8 cellular contexts compared by ENCODE assay signal in genomic region chr2:200306969-200307811, GRCh38. TPM values are rescaled to one million over a fixed set of nuclear protein-coding genes. Genes with fewer than 3 reads are reported as not detected.
DNase-seq lines count a peak whose midpoint lies in the region; ATAC-seq and TF ChIP-seq lines count a peak whose summit lies in the region.

No MANE protein-coding gene starts in this region.

- peak overlapping the region; percentile 97 for H2AFZ ChIP-seq in neural progenitor cell (replicated peaks)

- peak overlapping the region; percentile 34 for H3K9ac ChIP-seq in neural progenitor cell

- intact Hi-C loops in activated T-helper 2 cell treated with anti-CD3 and anti-CD28 coated beads, Interferon-gamma antibody, Interleukin-2, Interleukin-4, amounts not matched to agents 10 μg/mL and 5 μg/mL and 100 μg/mL, durations not matched to agents 14 hours and 24 hours and 36 hours (cut with micrococcal nuclease), result loop anchor here (1.0 to 5.0 kb wide), 4 partner anchors 9 to 220 kb away; partner anchors contain the start of gene SGO2

- peaks cover 19% of the 10 kb centered on the region for H3F3A ChIP-seq in neural progenitor cell (ENCODE audit: low read depth)

- H3K4me2 ChIP-seq in neural progenitor cell, result peak overlapping the region; percentile 84

- peak overlapping the region; percentile 59 for H3K27ac Mint-ChIP-seq in activated T-helper 2 cell treated with anti-CD3 and anti-CD28 coated beads, Interferon-gamma antibody, Interleukin-2, Interleukin-4, amounts not matched to agents 10 μg/mL and 5 μg/mL and 100 μg/mL, durations not matched to agents 14 hours and 24 hours and 36 hours
- peak overlapping the region; percentile 45 for H3K27ac Mint-ChIP-seq in neural progenitor cell

- no peaks in the 10 kb centered on the region for H4K20me1 ChIP-seq in neural progenitor cell (ENCODE audit: low read depth)

- peaks cover 23% of the 10 kb centered on the region for H3K27me3 ChIP-seq in neural progenitor cell

- peak overlapping the region; percentile 78 for H3K4me3 Mint-ChIP-seq in activated T-helper 2 cell treated with anti-CD3 and anti-CD28 coated beads, Interferon-gamma antibody, Interleukin-2, Interleukin-4, amounts not matched to agents 10 μg/mL and 5 μg/mL and 100 μg/mL, durations not matched to agents 14 hours and 24 hours and 36 hours (ENCODE audit: low read depth)
- peak overlapping the region; percentile 92 for H3K4me3 Mint-ChIP-seq in neural progenitor cell

- H3K9me3 ChIP-seq in neural progenitor cell (ENCODE audit: low read depth), result no peaks in the 10 kb centered on the region

- H3K9me3 Mint-ChIP-seq in activated T-helper 2 cell treated with anti-CD3 and anti-CD28 coated beads, Interferon-gamma antibody, Interleukin-2, Interleukin-4, amounts not matched to agents 10 μg/mL and 5 μg/mL and 100 μg/mL, durations not matched to agents 14 hours and 24 hours and 36 hours, result no peaks in the 10 kb centered on the region
- H3K9me3 Mint-ChIP-seq in neural progenitor cell, result no peaks in the 10 kb centered on the region

- H3K79me2 ChIP-seq in neural progenitor cell (ENCODE audit: low read depth), result peaks cover 47% of the 10 kb centered on the region

- H3K4me3 ChIP-seq in fibroblast of the aortic adventitia (ENCODE audit: low read depth, low read length) (peak overlapping the region; percentile 79), neural progenitor cell (peak overlapping the region; percentile 89)

- no peak overlapping the region for H3K27ac ChIP-seq in neural progenitor cell

- peak; percentile 19 for DNase-seq in activated CD4-positive, alpha-beta T cell treated with anti-CD3 and anti-CD28 coated beads for 1 hour
- DNase-seq in activated CD4-positive, alpha-beta T cell treated with anti-CD3 and anti-CD28 coated beads, Interleukin-2, amount 50 U/mL, for 4 hours, result no peak
- DNase-seq in NCI-H526 (lab: John Stamatoyannopoulos, UW) (peak; percentile 11 to 78), fibroblast of the aortic adventitia (ENCODE audit: low read depth) (no peak), neural progenitor cell (ENCODE audit: low spot score) (peak; percentile 80), amniotic stem cell (lab: John Stamatoyannopoulos, UW) (no peak)
- peak; percentile 29 for DNase-seq in activated T-helper 2 cell treated with anti-CD3 and anti-CD28 coated beads, Interferon-gamma antibody, Interleukin-2, Interleukin-4, amounts not matched to agents 10 μg/mL and 5 μg/mL and 100 μg/mL, durations not matched to agents 14 hours and 24 hours and 36 hours (ENCODE audit: low spot score)

- TF ChIP-seq CTCF in fibroblast of the aortic adventitia (IDR thresholded peaks at IDR 0.05; ENCODE audit: insufficient read depth, low read length) (no peak), neural progenitor cell (IDR thresholded peaks at IDR 0.05) (no peak)

- H3K4me1 Mint-ChIP-seq in activated T-helper 2 cell treated with anti-CD3 and anti-CD28 coated beads, Interferon-gamma antibody, Interleukin-2, Interleukin-4, amounts not matched to agents 10 μg/mL and 5 μg/mL and 100 μg/mL, durations not matched to agents 14 hours and 24 hours and 36 hours (ENCODE audit: low read depth), result peaks cover 42% of the 10 kb centered on the region
- H3K4me1 Mint-ChIP-seq in neural progenitor cell, result peaks cover 46% of the 10 kb centered on the region

- peaks cover 22% of the 10 kb centered on the region for H3K4me1 ChIP-seq in neural progenitor cell

- peaks cover 12% of the 10 kb centered on the region for H3K27me3 Mint-ChIP-seq in activated T-helper 2 cell treated with anti-CD3 and anti-CD28 coated beads, Interferon-gamma antibody, Interleukin-2, Interleukin-4, amounts not matched to agents 10 μg/mL and 5 μg/mL and 100 μg/mL, durations not matched to agents 14 hours and 24 hours and 36 hours (ENCODE audit: low read depth)
- no peaks in the 10 kb centered on the region for H3K27me3 Mint-ChIP-seq in neural progenitor cell (ENCODE audit: insufficient read depth, low read depth)

- H3K36me3 Mint-ChIP-seq in activated T-helper 2 cell treated with anti-CD3 and anti-CD28 coated beads, Interferon-gamma antibody, Interleukin-2, Interleukin-4, amounts not matched to agents 10 μg/mL and 5 μg/mL and 100 μg/mL, durations not matched to agents 14 hours and 24 hours and 36 hours (ENCODE audit: low read depth), result peaks cover 13% of the 10 kb centered on the region
- peaks cover 2% of the 10 kb centered on the region for H3K36me3 Mint-ChIP-seq in neural progenitor cell

- H3K36me3 ChIP-seq in neural progenitor cell, result no peaks in the 10 kb centered on the region

- peak; percentile 62 for ATAC-seq in HG02623 (IDR thresholded peaks at IDR 0.05; ENCODE audit: unreplicated experiment)

RNA-seq across cellular contexts. Expression of gene SPATS2L, which starts 0.7 kb away (rescaled TPM):
- 57.5 and 62.2 TPM in 2 replicates for total RNA-seq in activated T-helper 2 cell treated with anti-CD3 and anti-CD28 coated beads, Interferon-gamma antibody, Interleukin-2, Interleukin-4, amounts not matched to agents 10 μg/mL and 5 μg/mL and 100 μg/mL, durations not matched to agents 14 hours and 24 hours and 36 hours
- total RNA-seq in fibroblast of the aortic adventitia (ENCODE audit: low replicate concordance), result 40.7 and 117 TPM in 2 replicates
- 18.5 and 29.1 TPM in 2 replicates for total RNA-seq in neural progenitor cell (ENCODE audit: low replicate concordance)

Comparison
In these comparisons a context has a peak if more than half of its experiments do, and no peak if none do; other contexts are left out.
1. DNase-seq: peak in activated CD4-positive, alpha-beta T cell treated with anti-CD3 and anti-CD28 coated beads for 1 hour (single experiment), NCI-H526 (2 of 2), activated T-helper 2 cell treated with anti-CD3 and anti-CD28 coated beads, Interferon-gamma antibody, Interleukin-2, Interleukin-4, amounts not matched to agents 10 μg/mL and 5 μg/mL and 100 μg/mL, durations not matched to agents 14 hours and 24 hours and 36 hours (single experiment) and neural progenitor cell (single experiment); none in activated CD4-positive, alpha-beta T cell treated with anti-CD3 and anti-CD28 coated beads, Interleukin-2, amount 50 U/mL, for 4 hours (0 of 2), fibroblast of the aortic adventitia (single experiment) and amniotic stem cell (single experiment).